ENCODE assay signal across 28 cellular contexts in genomic region chr5:74875994-74876791, GRCh38. TPM values are rescaled to one million over a fixed set of nuclear protein-coding genes. Genes with fewer than 3 reads are reported as not detected.
DNase-seq lines count a peak whose midpoint lies in the region; ATAC-seq, FAIRE-seq and TF ChIP-seq lines count a peak whose summit lies in the region.
"Had no signal": no experiment of that assay in that cellular context is flagged by ENCODE, and none has a peak within 500 bp of the region (broad histone marks: within the 10 kb centered on the region; RNA-seq: fewer than 3 reads in every experiment).

No MANE protein-coding gene starts in this region.

- H3K27me3 ChIP-seq in small intestine (ENCODE audit: control insufficient read depth in 2 of 2, insufficient read depth in 2 of 2, low read length in 2 of 2) = no peaks in the 10 kb centered on the region
- H3K27me3 ChIP-seq: SJCRH30 had no signal

- H3K4me1 ChIP-seq in small intestine (ENCODE audit: control insufficient read depth in 2 of 2, insufficient read depth in 1 of 2, low read depth in 1 of 2, low read length in 1 of 2) = no peaks in the 10 kb centered on the region
- H3K4me1 ChIP-seq: SJCRH30 had no signal

- no peak for FAIRE-seq in small intestine (lab: Jason Lieb, UNC)
- FAIRE-seq: GM12892, HTR-8/SVneo had no signal

- H3K9me3 ChIP-seq in small intestine (ENCODE audit: control insufficient read depth, low read depth) = no peaks in the 10 kb centered on the region
- H3K9me3 ChIP-seq: SJCRH30 had no signal

- peaks cover 8% of the 10 kb centered on the region for H3K4me1 Mint-ChIP-seq in nephron
- H3K4me1 Mint-ChIP-seq: CD4-positive, CD25-positive, alpha-beta regulatory T cell had no signal

- WGBS in small intestine, 3 donors = 65 to 78% (median 68%) methylated on average over 7 of the region's 7 CpGs

- no peak for TF ChIP-seq CTCF in nephron (IDR thresholded peaks at IDR 0.05; ENCODE audit: unreplicated experiment in 3 of 3)

- peak overlapping the region; percentile 64 to 81 (median 78) for H3K27ac Mint-ChIP-seq in nephron

- H3K36me3 ChIP-seq in small intestine (ENCODE audit: control insufficient read depth in 2 of 2, insufficient read depth in 2 of 2, low read length in 2 of 2) = no peaks in the 10 kb centered on the region
- H3K36me3 ChIP-seq: SJCRH30 had no signal

- H3K27me3 Mint-ChIP-seq in nephron (ENCODE audit: low read depth) = no peaks in the 10 kb centered on the region

- peak; percentile 47 for DNase-seq in SW480 (ENCODE audit: low spot score)
- DNase-seq in left lobe of liver (ENCODE audit: low spot score) = peak; percentile 74
- DNase-seq in small intestine = peak; percentile 24
- DNase-seq in SIG-M5 (lab: John Stamatoyannopoulos, UW) = no peak
- DNase-seq in NCI-H748 (lab: John Stamatoyannopoulos, UW; ENCODE audit: unreplicated experiment) = no peak
- no peak for DNase-seq in activated effector memory CD4-positive, alpha-beta T cell treated with anti-CD3 and anti-CD28 coated beads, Interleukin-2, amount 50 U/mL, for 16 hours
- DNase-seq: 8988T; ACHN; CD4-positive, CD25-positive, alpha-beta regulatory T cell; DMS153; DND-41; GM23248; HCEC 1CT; KBM-7; MV-4-11; NCI-H1105 treated with DMSO at 0.1 percent for 48 hours; NCI-H146; NCI-H2029; NCI-H446; NCI-H524 treated with DMSO at 0.1 percent for 48 hours; NCI-H82; NK-92 treated with Interleukin-12 subunit alpha and Interleukin-12 subunit beta, amount 100 ng/mL, for 24 hours; PC-3; SJCRH30 had no signal

- H3K27ac ChIP-seq in small intestine (ENCODE audit: low read depth in 1 of 2, low read length in 1 of 2) = no peak overlapping the region
- H3K27ac ChIP-seq: GM23248, SJCRH30 had no signal

- H3K36me3 Mint-ChIP-seq in nephron (ENCODE audit: low read depth) = no peaks in the 10 kb centered on the region
- H3K36me3 Mint-ChIP-seq: CD4-positive, CD25-positive, alpha-beta regulatory T cell had no signal

- H3K9me3 Mint-ChIP-seq in nephron = peaks cover 4% of the 10 kb centered on the region
- H3K9me3 Mint-ChIP-seq: CD4-positive, CD25-positive, alpha-beta regulatory T cell had no signal

- ATAC-seq in left lobe of liver = peak; percentile 83
- ATAC-seq in GM18873 (IDR thresholded peaks at IDR 0.05; ENCODE audit: low FRiP score, unreplicated experiment) = no peak
- ATAC-seq: PC-3 had no signal

- no peak overlapping the region for H3K4me3 ChIP-seq in small intestine (ENCODE audit: low read depth in 1 of 2, low read length in 2 of 2)
- H3K4me3 ChIP-seq: GM23248, SJCRH30 had no signal

- H3K4me3 Mint-ChIP-seq in nephron = no peak overlapping the region
- H3K4me3 Mint-ChIP-seq: CD4-positive, CD25-positive, alpha-beta regulatory T cell had no signal

RNA-seq across cellular contexts. Expression of gene FAM169A, which starts 10.0 kb away (rescaled TPM):
- 3.4 TPM for total RNA-seq in left lobe of liver
- polyA plus RNA-seq in small intestine = under 1 TPM in 1 of 3 donors, not detected in 2; 0.73 TPM

Comparison
In these comparisons a context has a peak if more than half of its experiments do, and no peak if none do; other contexts are left out.
1. DNase-seq: peak in SW480 (single experiment), left lobe of liver (single experiment) and small intestine (single experiment); none in SIG-M5 (single experiment), NCI-H748 (single experiment) and activated effector memory CD4-positive, alpha-beta T cell treated with anti-CD3 and anti-CD28 coated beads, Interleukin-2, amount 50 U/mL, for 16 hours (single experiment).